In genomic region chr5:77776606-77777206, GRCh38 we compare ENCODE assay signal across 8 cellular contexts. TPM values are rescaled to one million over a fixed set of nuclear protein-coding genes. Genes with fewer than 3 reads are reported as not detected.
A peak's percentile ranks its signal among the peaks of the same experiment; 100 is the strongest.
DNase-seq lines count a peak whose midpoint lies in the region; ATAC-seq, FAIRE-seq and TF ChIP-seq lines count a peak whose summit lies in the region.

No MANE protein-coding gene starts in this region.

- no peak for TF ChIP-seq POLR2A in endothelial cell of umbilical vein (IDR thresholded peaks at IDR 0.05; ENCODE audit: low read depth, low read length)

- H3K4me2 ChIP-seq in endothelial cell of umbilical vein (ENCODE audit: insufficient read depth, low read length): peak overlapping the region; percentile 83

- no peaks in the 10 kb centered on the region for H3K27me3 ChIP-seq in MG63
- H3K27me3 ChIP-seq in endothelial cell of umbilical vein (ENCODE audit: control insufficient read depth in 2 of 2, insufficient read depth in 2 of 2, low read length in 2 of 2): peaks cover 0 to 3% of the 10 kb centered on the region in 2 experiments
- no peaks in the 10 kb centered on the region for H3K27me3 ChIP-seq in psoas muscle (ENCODE audit: insufficient read depth in 3 of 3, low read length in 2 of 3)

- no peak for TF ChIP-seq CTCF in endothelial cell of umbilical vein (IDR thresholded peaks at IDR 0.05; ENCODE audit: extremely low read depth in 1 of 2, insufficient read depth in 1 of 2, low read depth in 1 of 2, low read length in 2 of 2)
- TF ChIP-seq CTCF in psoas muscle (IDR thresholded peaks at IDR 0.05): no peak

- DNase-seq in MG63: no peak
- no peak for DNase-seq in endothelial cell of umbilical vein (ENCODE audit: low read depth, low spot score)
- DNase-seq in psoas muscle: no peak
- DNase-seq in COR-L47 (lab: John Stamatoyannopoulos, UW): no peak
- no peak for DNase-seq in central memory CD4-positive, alpha-beta T cell

- H2AFZ ChIP-seq in endothelial cell of umbilical vein (ENCODE audit: low read depth, low read length): peak overlapping the region; percentile 70

- intact Hi-C loops in endothelial cell of umbilical vein (cut with micrococcal nuclease): loop anchor here (2.0 to 10.0 kb wide), 6 partner anchors 74 to 388 kb away; partner anchors contain the start of gene WDR41
- intact Hi-C loops in psoas muscle (cut with DNase I): loop anchor here in 1 of 2 donors (10.0 kb wide), 1 partner anchor 132 kb away; no protein-coding TSS in a partner anchor

- H3K27ac ChIP-seq in endothelial cell of umbilical vein (ENCODE audit: insufficient read depth, low read depth, low read length): no peak overlapping the region
- peak overlapping the region; percentile 88 for H3K27ac ChIP-seq in psoas muscle

- H3K36me3 ChIP-seq in MG63 (peaks cover 36% of the 10 kb centered on the region), endothelial cell of umbilical vein (ENCODE audit: control insufficient read depth in 2 of 2, extremely low read depth in 1 of 2, insufficient read depth in 2 of 2, low read length in 2 of 2) (peaks cover 0 to 8% of the 10 kb centered on the region in 2 experiments), psoas muscle (ENCODE audit: insufficient read depth in 1 of 2, low read depth in 1 of 2) (peaks cover 0 to 9% of the 10 kb centered on the region in 2 donors)

- no peaks in the 10 kb centered on the region for H3K9me1 ChIP-seq in endothelial cell of umbilical vein (replicated peaks; ENCODE audit: control insufficient read depth, extremely low read depth, insufficient read depth, low read length)

- CTCF ChIA-PET in endothelial cell of umbilical vein (lab: Charles Lee): no interaction called here

- peak; percentile 8 for ATAC-seq in GM18511 (IDR thresholded peaks at IDR 0.05; ENCODE audit: unreplicated experiment)
- no peak for ATAC-seq in psoas muscle
- ATAC-seq in GM21367 (IDR thresholded peaks at IDR 0.05; ENCODE audit: unreplicated experiment): no peak
- no peak for ATAC-seq in HG02588 (IDR thresholded peaks at IDR 0.05; ENCODE audit: unreplicated experiment)

- no peak for FAIRE-seq in endothelial cell of umbilical vein (lab: Jason Lieb, UNC)

- WGBS in psoas muscle, 3 donors: 36 to 37% (median 36%) methylated on average over 11 of the region's 11 CpGs

- H3K9ac ChIP-seq in endothelial cell of umbilical vein (replicated peaks; ENCODE audit: extremely low read depth, insufficient read depth, low read length): peak overlapping the region; percentile 99

- TSS peak; percentile 36 for BruUV-seq in endothelial cell of umbilical vein (replicated peaks; lab: Mats Ljungman, UMichigan)

- dilution Hi-C loops in endothelial cell of umbilical vein (cut with MboI; ENCODE audit: extremely low pct_ligation_motif_present, low sequenced_read_pairs): no loop called here

- POLR2A ChIA-PET in endothelial cell of umbilical vein (lab: Charles Lee): no interaction called here

- H3K4me1 ChIP-seq in endothelial cell of umbilical vein (ENCODE audit: control insufficient read depth, extremely low read depth, insufficient read depth, low read length): peaks cover 26% of the 10 kb centered on the region
- H3K4me1 ChIP-seq in psoas muscle: peaks cover 33% of the 10 kb centered on the region

- H3K79me2 ChIP-seq in endothelial cell of umbilical vein (ENCODE audit: control insufficient read depth, insufficient read depth, low read length): peaks cover 42% of the 10 kb centered on the region

- no peaks in the 10 kb centered on the region for H3K9me3 ChIP-seq in MG63
- no peaks in the 10 kb centered on the region for H3K9me3 ChIP-seq in endothelial cell of umbilical vein (replicated peaks; ENCODE audit: control insufficient read depth, insufficient read depth, low read length)
- H3K9me3 ChIP-seq in psoas muscle: no peaks in the 10 kb centered on the region

- peaks cover 4% of the 10 kb centered on the region for H4K20me1 ChIP-seq in endothelial cell of umbilical vein (replicated peaks; ENCODE audit: control insufficient read depth, extremely low read depth, insufficient read depth, low read length)

- H3K4me3 ChIP-seq in MG63 (peak overlapping the region; percentile 75), endothelial cell of umbilical vein (replicated peaks in 1 of 3; ENCODE audit: insufficient read depth in 1 of 3, low read depth in 1 of 3, low read length in 3 of 3) (peak overlapping the region; percentile 17 to 93 (median 63)), psoas muscle (peak overlapping the region; percentile 67)

TF ChIP-seq in endothelial cell of umbilical vein, 7 proteins besides CTCF, POLR2A, EP300 and RAD21:
- TF ChIP-seq JUN (IDR thresholded peaks at IDR 0.05; ENCODE audit: borderline replicate concordance, insufficient read depth, insufficient read length, low read depth): no peak
- no peak for TF ChIP-seq GATA2 (IDR thresholded peaks at IDR 0.05; ENCODE audit: insufficient read depth, insufficient read length, low read depth, low read length)
- TF ChIP-seq MAX (IDR thresholded peaks at IDR 0.05; ENCODE audit: insufficient read depth, insufficient read length): no peak
- TF ChIP-seq MYC (IDR thresholded peaks at IDR 0.05; ENCODE audit: low read depth, low read length): no peak
- no peak for TF ChIP-seq POLR2AphosphoS5 (IDR thresholded peaks at IDR 0.05; ENCODE audit: insufficient read depth, low read depth, low read length)
- no peak for TF ChIP-seq EZH2 (IDR thresholded peaks at IDR 0.05; ENCODE audit: borderline replicate concordance, low read depth, low read length, severe bottlenecking)
- TF ChIP-seq FOS (IDR thresholded peaks at IDR 0.05; ENCODE audit: borderline replicate concordance, insufficient read depth, low read length): no peak

RNA-seq across cellular contexts. Expression of gene TBCA, which starts 0.6 kb away (rescaled TPM):
- 318 and 615 TPM in 2 replicates for total RNA-seq in MG63 (2014; rRNA removed; shearing (Covaris generic); ENCODE audit: low replicate concordance)
- 193 and 206 TPM in 2 replicates for total RNA-seq in endothelial cell of umbilical vein
- 26.3 and 48.2 TPM in 2 replicates for polyA plus RNA-seq in endothelial cell of umbilical vein
- polyA plus RNA-seq in endothelial cell of umbilical vein (2011; cell fraction: cytosol; rRNA removed): 147 and 193 TPM in 2 replicates
- polyA plus RNA-seq in endothelial cell of umbilical vein (2011; cell fraction: nucleus; rRNA removed): 50.7 and 78.1 TPM in 2 replicates
- polyA plus RNA-seq in endothelial cell of umbilical vein (2012): 262 and 295 TPM in 2 replicates
- 6.3 and 7.8 TPM in 2 replicates for polyA minus RNA-seq in endothelial cell of umbilical vein
- polyA minus RNA-seq in endothelial cell of umbilical vein (2011; cell fraction: cytosol; rRNA and poly(A)+ RNA removed): 36.9 TPM
- polyA minus RNA-seq in endothelial cell of umbilical vein (2011; cell fraction: nucleus; rRNA and poly(A)+ RNA removed): 6.7 and 9.8 TPM in 2 replicates
- total RNA-seq in psoas muscle: 100 to 1,000 TPM in 3 of 4 donors, 10 to 100 TPM in 1; 93.3 to 132 (median 117) TPM
- 100 to 1,000 TPM; 133 to 209 (median 141) TPM for polyA plus RNA-seq in psoas muscle
